Comparison of ENCODE assay signal across 7 cellular contexts in the genomic region with DNA sequence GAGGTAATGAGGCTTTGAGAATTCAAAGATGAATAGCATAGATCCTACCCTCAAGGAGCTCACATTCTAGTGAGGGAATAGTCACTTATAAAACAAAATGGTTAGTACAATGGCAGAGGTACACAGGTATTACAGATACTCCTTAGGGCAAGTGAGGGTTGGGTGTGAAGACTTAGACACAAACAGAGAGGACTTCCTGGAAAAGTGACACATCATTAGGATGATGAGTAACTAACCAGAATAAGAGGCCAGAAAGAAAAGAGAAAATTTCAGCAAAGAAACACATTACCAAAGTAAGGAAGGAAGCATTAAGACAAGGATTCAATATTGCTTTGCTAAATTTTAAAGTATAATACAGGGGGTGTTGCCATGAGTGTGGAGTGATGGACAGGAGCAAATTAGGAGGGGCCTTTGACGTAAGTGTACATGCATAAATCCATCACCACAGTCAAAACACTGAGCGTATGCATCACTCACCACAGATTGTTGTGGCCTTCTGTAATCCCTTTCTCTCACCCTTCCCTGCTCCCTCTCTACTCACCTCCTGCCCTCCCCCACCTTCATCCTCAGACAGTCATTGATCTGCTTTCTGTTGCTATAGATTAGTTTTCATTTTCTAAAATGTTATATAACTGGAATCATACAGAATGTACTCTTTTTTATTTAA. TPM values are rescaled to one million over a fixed set of nuclear protein-coding genes. Genes with fewer than 3 reads are reported as not detected.
DNase-seq lines count a peak whose midpoint lies in the region; ATAC-seq lines count a peak whose summit lies in the region.

No MANE protein-coding gene starts in this region.

- no peak for ATAC-seq in sciatic nerve

- no peaks in the 10 kb centered on the region for H3K9me2 ChIP-seq in GM23248 (ENCODE audit: insufficient read depth)

- peaks cover 35% of the 10 kb centered on the region for H3K36me3 Mint-ChIP-seq in activated naive CD4-positive, alpha-beta T cell treated with anti-CD3 and anti-CD28 coated beads for 36 hours (ENCODE audit: low read depth)

- no peaks in the 10 kb centered on the region for H3K9me3 Mint-ChIP-seq in activated naive CD4-positive, alpha-beta T cell treated with anti-CD3 and anti-CD28 coated beads for 36 hours

- H3K4me3 Mint-ChIP-seq in activated naive CD4-positive, alpha-beta T cell treated with anti-CD3 and anti-CD28 coated beads for 36 hours: peak overlapping the region; percentile 58

- CTCF ChIA-PET in activated naive CD4-positive, alpha-beta T cell treated with anti-CD3 and anti-CD28 coated beads for 36 hours (lab: Charles Lee): no interaction called here

- no peak overlapping the region for H3K9ac ChIP-seq in GM23248

- H4K20me1 ChIP-seq in GM23248 (ENCODE audit: insufficient read depth): no peaks in the 10 kb centered on the region

- H2AFZ ChIP-seq in GM23248: no peak overlapping the region

- intact Hi-C loops in activated naive CD4-positive, alpha-beta T cell treated with anti-CD3 and anti-CD28 coated beads for 36 hours (cut with micrococcal nuclease): loop anchor here (1.0 to 5.0 kb wide), 15 partner anchors 8 to 1736 kb away; partner anchors contain the start of genes ATP5PB, C1orf162, CAPZA1 and CD53
- intact Hi-C loops in sciatic nerve (cut with DNase I): no loop called here

- H3K27ac ChIP-seq in GM23248: no peak overlapping the region

- 7 to 21% methylated on average over 2 of the region's 2 CpGs for WGBS in GM23248 (ENCODE audit: low coverage in 1 of 2, low lambda C conversion rate in 2 of 2, missing lambda C conversion rate in 2 of 2), 2 experiments

- peaks cover 73% of the 10 kb centered on the region for H3K4me1 Mint-ChIP-seq in activated naive CD4-positive, alpha-beta T cell treated with anti-CD3 and anti-CD28 coated beads for 36 hours (ENCODE audit: low read depth)

- H3K4me2 ChIP-seq in GM23248 (ENCODE audit: unreplicated experiment): no peak overlapping the region

- H3K36me3 ChIP-seq in GM23248 (ENCODE audit: low read depth): no peaks in the 10 kb centered on the region

- H3K27me3 ChIP-seq in GM23248 (replicated peaks; ENCODE audit: insufficient read depth): peaks cover 3% of the 10 kb centered on the region; the same call in 1 of the 2 replicates

- H3K27me3 Mint-ChIP-seq in activated naive CD4-positive, alpha-beta T cell treated with anti-CD3 and anti-CD28 coated beads for 36 hours (ENCODE audit: low read depth): no peaks in the 10 kb centered on the region

- H3F3A ChIP-seq in GM23248 (ENCODE audit: insufficient read depth): no peaks in the 10 kb centered on the region

- H3K27ac Mint-ChIP-seq in activated naive CD4-positive, alpha-beta T cell treated with anti-CD3 and anti-CD28 coated beads for 36 hours: peak overlapping the region; percentile 99

- no peaks in the 10 kb centered on the region for H3K79me2 ChIP-seq in GM23248 (ENCODE audit: insufficient read depth)

- no peak overlapping the region for H3K4me3 ChIP-seq in GM23248

- DNase-seq in GM23248: peak; percentile 2
- DNase-seq in MV-4-11 (lab: John Stamatoyannopoulos, UW): peak; percentile 72
- peak; percentile 76 for DNase-seq in activated naive CD4-positive, alpha-beta T cell treated with anti-CD3 and anti-CD28 coated beads for 36 hours
- peak in 2 of 3 donors; percentile 27 to 47 for DNase-seq in stimulated activated CD4-positive, alpha-beta T cell treated with anti-CD3 and anti-CD28 coated beads, TNF-alpha, amount 100 ng/mL, for 48 hours (ENCODE audit: low read depth in 3 of 3)
- DNase-seq in sciatic nerve (ENCODE audit: low spot score): no peak
- no peak for DNase-seq in GM19240 (ENCODE audit: insufficient read length, low spot score)
- no peak for DNase-seq in NCI-H526 (lab: John Stamatoyannopoulos, UW)

- no peaks in the 10 kb centered on the region for H3K9me3 ChIP-seq in GM23248 (ENCODE audit: low read depth)

- in situ Hi-C loops in GM23248 (cut with MboI): no loop called here

- no peaks in the 10 kb centered on the region for H3K4me1 ChIP-seq in GM23248 (ENCODE audit: insufficient read depth)

RNA-seq across cellular contexts. Expression of gene CD53, which starts 7.9 kb away (rescaled TPM):
- not detected in 2 replicates for total RNA-seq in GM23248 (2014; rRNA removed; shearing (Covaris generic))
- polyA plus RNA-seq in GM23248 (2016; fragmentation: Nextera tagmentation; extraction: Ambion mirVana): 0.33 TPM in 1 of 2 replicates, not detected in the other
- total RNA-seq in activated naive CD4-positive, alpha-beta T cell treated with anti-CD3 and anti-CD28 coated beads for 36 hours: 100 to 1,000 TPM; 239 to 255 TPM
- total RNA-seq in sciatic nerve: 40.0 TPM

Comparison
In these comparisons a context has a peak if more than half of its experiments do, and no peak if none do; other contexts are left out.
1. DNase-seq: peak in GM23248 (single experiment), MV-4-11 (single experiment), activated naive CD4-positive, alpha-beta T cell treated with anti-CD3 and anti-CD28 coated beads for 36 hours (single experiment) and stimulated activated CD4-positive, alpha-beta T cell treated with anti-CD3 and anti-CD28 coated beads, TNF-alpha, amount 100 ng/mL, for 48 hours (2 of 3); none in sciatic nerve (single experiment), GM19240 (single experiment) and NCI-H526 (0 of 2).
2. RNA of gene CD53, which starts 7.9 kb away (total RNA-seq): 239 to 255 TPM in activated naive CD4-positive, alpha-beta T cell treated with anti-CD3 and anti-CD28 coated beads for 36 hours and 40.0 TPM in sciatic nerve (single experiment); not detected in GM23248; every median in the first group is over 10 times any median in the second.